In the genomic region with DNA sequence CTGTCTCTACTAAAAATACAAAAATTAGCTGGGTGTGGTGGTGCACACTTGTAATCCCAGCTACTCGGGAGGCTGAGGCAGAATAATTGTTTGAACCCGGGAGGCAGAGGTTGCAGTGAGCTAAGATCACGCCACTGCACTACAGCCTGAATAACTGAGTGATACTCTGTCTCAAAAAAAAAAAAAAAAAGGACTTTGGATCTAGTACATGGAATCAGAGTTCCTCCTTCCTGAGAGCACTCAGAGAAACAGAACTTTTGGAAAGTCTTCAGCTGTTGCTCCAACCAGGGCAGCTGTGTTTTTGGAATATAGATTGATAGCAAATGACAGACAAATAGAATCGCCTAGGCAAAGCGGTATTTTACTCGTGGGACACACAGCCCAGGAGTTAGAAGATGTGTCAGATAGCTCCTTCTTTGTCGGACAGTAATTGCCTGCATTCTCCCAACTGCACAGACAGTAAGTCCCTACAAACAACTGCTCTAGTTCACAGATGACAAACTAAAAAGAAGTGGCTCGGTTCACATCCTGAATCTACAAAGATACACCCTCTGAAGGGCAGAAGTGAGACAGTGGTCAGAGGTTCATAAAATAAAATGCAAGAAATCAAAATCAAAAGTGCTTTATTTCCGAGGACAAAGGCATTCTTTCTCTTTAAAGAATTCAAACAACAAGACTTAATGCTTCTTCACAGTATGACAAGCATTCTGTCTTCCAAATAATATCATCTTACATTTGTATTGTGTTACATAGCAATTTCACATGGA, we compare ENCODE assay signal across 15 cellular contexts. TPM values are rescaled to one million over a fixed set of nuclear protein-coding genes. Genes with fewer than 3 reads are reported as not detected.
DNase-seq lines count a peak whose midpoint lies in the region; FAIRE-seq and TF ChIP-seq lines count a peak whose summit lies in the region.
"Had no signal": no experiment of that assay in that cellular context is flagged by ENCODE, and none has a peak within 500 bp of the region (broad histone marks: within the 10 kb centered on the region; RNA-seq: fewer than 3 reads in every experiment).

No MANE protein-coding gene starts in this region.

- H4K8ac ChIP-seq in mesenchymal stem cell (ENCODE audit: low read length): no peak overlapping the region

- no peak overlapping the region for H2BK12ac ChIP-seq in mesenchymal stem cell (ENCODE audit: low read length in 2 of 2)

- no peaks in the 10 kb centered on the region for H3K9me3 Mint-ChIP-seq in brain
- H3K9me3 Mint-ChIP-seq: activated naive CD4-positive, alpha-beta T cell treated with anti-CD3 and anti-CD28 coated beads for 36 hours; stimulated activated naive CD8-positive, alpha-beta T cell treated with anti-CD3 and anti-CD28 coated beads, Interleukin-15, amount 100 ng/mL, for 72 hours had no signal

- no peak overlapping the region for H2BK5ac ChIP-seq in mesenchymal stem cell (ENCODE audit: low read depth, low read length, poor library complexity, severe bottlenecking)

- no peak overlapping the region for H2AK5ac ChIP-seq in mesenchymal stem cell (ENCODE audit: low read length, severe bottlenecking)

- no peaks in the 10 kb centered on the region for H3K9me3 ChIP-seq in Peyer's patch
- no peaks in the 10 kb centered on the region for H3K9me3 ChIP-seq in mesenchymal stem cell (ENCODE audit: control insufficient read depth, low read length)
- H3K9me3 ChIP-seq: Caco-2 had no signal

- DNase-seq in Peyer's patch (no peak), mesenchymal stem cell (no peak), substantia nigra (lab: John Stamatoyannopoulos, UW) (peak in 1 of 49 donors; percentile 30), H54 (ENCODE audit: insufficient read length, low spot score) (no peak), COLO668 (lab: John Stamatoyannopoulos, UW; ENCODE audit: unreplicated experiment) (no peak), DMS153 treated with DMSO at 0.1 percent for 48 hours (lab: John Stamatoyannopoulos, UW; ENCODE audit: unreplicated experiment) (no peak)
- DNase-seq: activated naive CD4-positive, alpha-beta T cell treated with anti-CD3 and anti-CD28 coated beads for 36 hours; Caco-2; NCI-H524; stimulated activated CD4-positive, alpha-beta T cell treated with anti-CD3 and anti-CD28 coated beads, Interleukin-4, amount 100 ng/mL, for 1 hour; stimulated activated naive CD8-positive, alpha-beta T cell treated with anti-CD3 and anti-CD28 coated beads, Interleukin-15, amount 100 ng/mL, for 72 hours; T-helper 9 cell had no signal

- H4K91ac ChIP-seq in mesenchymal stem cell (ENCODE audit: low read length): no peak overlapping the region

- H2BK120ac ChIP-seq in mesenchymal stem cell (ENCODE audit: low read depth, low read length): no peak overlapping the region

- TF ChIP-seq CTCF in Peyer's patch (IDR thresholded peaks at IDR 0.05) (no peak), brain (conservative IDR thresholded peaks at IDR 0.05) (no peak)

- peaks cover 0 to 7% (median 0%) of the 10 kb centered on the region in 3 donors for H3K36me3 ChIP-seq in Peyer's patch
- H3K36me3 ChIP-seq in mesenchymal stem cell (ENCODE audit: control insufficient read depth in 1 of 2, insufficient read depth in 2 of 2, low read depth in 1 of 2, low read length in 2 of 2): peaks cover 7 to 36% of the 10 kb centered on the region in 2 experiments

- TF ChIP-seq POLR2A in Peyer's patch (IDR thresholded peaks at IDR 0.05) (no peak), H54 (IDR thresholded peaks at IDR 0.05; ENCODE audit: low read depth, low read length) (no peak)

- peaks cover 20% of the 10 kb centered on the region for H3K79me1 ChIP-seq in mesenchymal stem cell (replicated peaks; ENCODE audit: low read length, poor library complexity, severe bottlenecking)

- no peaks in the 10 kb centered on the region for H3K27me3 ChIP-seq in Peyer's patch
- H3K27me3 ChIP-seq in mesenchymal stem cell (ENCODE audit: control insufficient read depth in 1 of 2, insufficient read depth in 1 of 2, low read length in 2 of 2): no peaks in the 10 kb centered on the region

- H3K4me3 Mint-ChIP-seq in brain: no peak overlapping the region
- H3K4me3 Mint-ChIP-seq: activated naive CD4-positive, alpha-beta T cell treated with anti-CD3 and anti-CD28 coated beads for 36 hours; stimulated activated naive CD8-positive, alpha-beta T cell treated with anti-CD3 and anti-CD28 coated beads, Interleukin-15, amount 100 ng/mL, for 72 hours had no signal

- H3K18ac ChIP-seq in mesenchymal stem cell (ENCODE audit: low read depth in 1 of 2, low read length in 2 of 2): no peak overlapping the region

- no peak overlapping the region for H2AFZ ChIP-seq in mesenchymal stem cell (ENCODE audit: low read depth, low read length)

- no peak overlapping the region for H3K4me2 ChIP-seq in mesenchymal stem cell (ENCODE audit: low read length, poor library complexity, severe bottlenecking)

- H3K4me1 Mint-ChIP-seq in brain: peaks cover 44% of the 10 kb centered on the region

- H3K27ac ChIP-seq in Peyer's patch: peak overlapping the region; percentile 14 to 75 (median 51)
- H3K27ac ChIP-seq in mesenchymal stem cell (ENCODE audit: low read length, poor library complexity, severe bottlenecking): no peak overlapping the region
- H3K27ac ChIP-seq in substantia nigra (ENCODE audit: low read depth, low read length, poor library complexity, severe bottlenecking): peak overlapping the region; percentile 97

- H3K27me3 Mint-ChIP-seq in brain: no peaks in the 10 kb centered on the region
- H3K27me3 Mint-ChIP-seq: stimulated activated naive CD8-positive, alpha-beta T cell treated with anti-CD3 and anti-CD28 coated beads, Interleukin-15, amount 100 ng/mL, for 72 hours had no signal

- H3K4me3 ChIP-seq in Peyer's patch (no peak overlapping the region), mesenchymal stem cell (ENCODE audit: insufficient read depth in 1 of 2, low read depth in 1 of 2, low read length in 2 of 2) (no peak overlapping the region)

- H3K4ac ChIP-seq in mesenchymal stem cell (ENCODE audit: low read depth in 1 of 2, low read length in 2 of 2): no peak overlapping the region

- peaks cover 50% of the 10 kb centered on the region for H3K36me3 Mint-ChIP-seq in brain

- no peak for FAIRE-seq in H54 (lab: Jason Lieb, UNC)
- FAIRE-seq: islet of Langerhans, RCC 7860 had no signal

- H2BK15ac ChIP-seq in mesenchymal stem cell (ENCODE audit: low read depth, poor library complexity, severe bottlenecking): no peak overlapping the region

- 95% methylated on average over 6 of the region's 9 CpGs for WGBS in mesenchymal stem cell

- no peak overlapping the region for H3K14ac ChIP-seq in mesenchymal stem cell (ENCODE audit: low read length in 2 of 2)

- peak overlapping the region; percentile 12 for H3K9ac ChIP-seq in mesenchymal stem cell (ENCODE audit: low read length)

- H3K27ac Mint-ChIP-seq in brain: peak overlapping the region in 3 of 5 experiments; percentile 39 to 92 (median 80)

- H3K23ac ChIP-seq in mesenchymal stem cell (ENCODE audit: low read length in 2 of 2): no peak overlapping the region

- H3K4me1 ChIP-seq in Peyer's patch: peaks cover 0 to 37% (median 0%) of the 10 kb centered on the region in 4 donors
- H3K4me1 ChIP-seq in mesenchymal stem cell (ENCODE audit: control insufficient read depth, insufficient read depth, low read depth, low read length): peaks cover 2% of the 10 kb centered on the region

RNA-seq across cellular contexts. Expression of a gene that starts 17.1 kb away (rescaled TPM):
- 10 to 100 TPM; 32.4 to 53.6 (median 42.0) TPM for total RNA-seq in Peyer's patch
- polyA plus RNA-seq in brain (ENCODE audit: insufficient read depth, low read depth, low replicate concordance): 37.7 TPM
- polyA plus RNA-seq in mesenchymal stem cell (2013, experiment 1 of 2): 26.4 TPM
- polyA plus RNA-seq in mesenchymal stem cell (2013, experiment 2 of 2): 26.7 TPM

RNA-seq across cellular contexts. Expression of a gene that starts 32.5 kb away (rescaled TPM):
- total RNA-seq in Peyer's patch: 100 to 1,000 TPM in 2 of 4 donors, 10 to 100 TPM in 2; 58.6 to 181 (median 115) TPM
- polyA plus RNA-seq in brain (ENCODE audit: insufficient read depth, low read depth, low replicate concordance): 227 TPM
- polyA plus RNA-seq in mesenchymal stem cell (2013, experiment 1 of 2): 426 TPM
- 426 TPM for polyA plus RNA-seq in mesenchymal stem cell (2013, experiment 2 of 2)
